22 cellular contexts compared by ENCODE assay signal in the genomic region with DNA sequence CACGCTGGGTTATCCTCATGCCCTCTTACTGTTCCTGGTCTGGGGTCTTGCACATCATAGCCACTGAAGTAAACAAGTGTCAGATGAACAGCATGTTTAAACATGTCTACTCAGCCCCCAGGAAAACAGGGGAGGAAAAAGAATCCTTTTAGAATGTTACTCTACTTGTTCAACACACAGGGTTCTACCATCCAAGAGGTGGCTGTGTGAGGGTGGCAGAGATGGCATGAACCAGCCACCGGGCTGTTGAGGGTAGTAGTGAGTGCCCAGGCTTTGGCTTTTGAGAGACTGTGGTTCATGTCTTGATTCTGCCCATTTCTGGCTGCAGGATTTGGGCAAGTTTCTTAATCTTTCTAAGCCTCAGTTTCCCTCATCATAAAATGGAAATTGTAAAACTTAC.
"Had no signal": no experiment of that assay in that cellular context is flagged by ENCODE, and none has a peak within 500 bp of the region (broad histone marks: within the 10 kb centered on the region; RNA-seq: fewer than 3 reads in every experiment).

No MANE protein-coding gene starts in this region.

- H3K9me3 ChIP-seq: ascending aorta, breast epithelium, heart left ventricle had no signal

- H3K36me3 ChIP-seq: ascending aorta, breast epithelium, heart left ventricle had no signal

- DNase-seq: activated CD4-positive, alpha-beta T cell treated with anti-CD3 and anti-CD28 coated beads, Interleukin-2, amount 10 ng/mL, durations not matched to agents 24 days and 14 days; activated CD4-positive, CD25-positive, alpha-beta regulatory T cell; activated CD4-positive, CD25-positive, alpha-beta regulatory T cell treated with anti-CD3 and anti-CD28 coated beads, Interleukin-2, amount 50 U/mL, for 72 hours; activated CD8-positive, alpha-beta memory T cell treated with anti-CD3 and anti-CD28 coated beads, Interleukin-2, amount 10 ng/mL, durations not matched to agents 7 days and 5 days; activated CD8-positive, alpha-beta T cell treated with anti-CD3 and anti-CD28 coated beads, Interleukin-2, amount 10 ng/mL, durations not matched to agents 7 days and 5 days; activated gamma-delta T cell; activated naive CD4-positive, alpha-beta T cell; activated naive CD4-positive, alpha-beta T cell treated with anti-CD3 and anti-CD28 coated beads, Interleukin-2, amount 10 ng/mL, durations not matched to agents 7 days and 5 days; activated naive CD8-positive, alpha-beta T cell treated with anti-CD3 and anti-CD28 coated beads, Interleukin-2, amount 10 ng/mL, durations not matched to agents 7 days and 5 days; cortex of kidney; dermis blood vessel endothelial cell; effector CD8-positive, alpha-beta T cell; foreskin fibroblast; T-helper 17 cell; T1000 had no signal

- FAIRE-seq: endometrium, endothelial cell of umbilical vein, frontal cortex had no signal

- H3K27me3 ChIP-seq: ascending aorta, heart left ventricle had no signal

- H3K4me3 ChIP-seq: ascending aorta, breast epithelium, heart left ventricle had no signal

- H3K4me1 ChIP-seq: ascending aorta, breast epithelium had no signal

- H3K27ac ChIP-seq: ascending aorta, breast epithelium, epithelial cell of prostate had no signal
